20 cellular contexts compared by ENCODE assay signal in genomic region chr2:188931361-188931760, GRCh38. TPM values are rescaled to one million over a fixed set of nuclear protein-coding genes. Genes with fewer than 3 reads are reported as not detected.
"Had no signal": no experiment of that assay in that cellular context is flagged by ENCODE, and none has a peak within 500 bp of the region (broad histone marks: within the 10 kb centered on the region; RNA-seq: fewer than 3 reads in every experiment).

No MANE protein-coding gene starts in this region.

- H3K27me3 ChIP-seq: breast epithelium, foreskin keratinocyte had no signal

- H3K4me1 ChIP-seq: breast epithelium, foreskin keratinocyte, left ventricle myocardium inferior, parathyroid adenoma had no signal

- ATAC-seq: effector memory CD8-positive, alpha-beta T cell; foreskin keratinocyte; mucosa of descending colon; naive thymus-derived CD4-positive, alpha-beta T cell had no signal

- DNase-seq: activated CD4-positive, alpha-beta T cell treated with anti-CD3 and anti-CD28 coated beads, Interleukin-2, amount 10 ng/mL, durations not matched to agents 7 days and 5 days; activated CD4-positive, CD25-positive, alpha-beta regulatory T cell; activated naive CD4-positive, alpha-beta T cell; activated naive CD8-positive, alpha-beta T cell treated with anti-CD3 and anti-CD28 coated beads, Interleukin-2, amount 10 ng/mL, durations not matched to agents 7 days and 5 days; activated T-cell treated with anti-CD3 and anti-CD28 coated beads for 4 hours; aorta; dermis blood vessel endothelial cell; effector memory CD8-positive, alpha-beta T cell; glutamatergic neuron; hypothalamus; left ventricle myocardium inferior; mucosa of descending colon; naive thymus-derived CD4-positive, alpha-beta T cell; retina; stimulated activated CD4-positive, alpha-beta T cell treated with anti-CD3 and anti-CD28 coated beads, Interleukin-4, amount 100 ng/mL, for 1 hour; stimulated activated naive CD4-positive, alpha-beta T cell treated with Interleukin-2 at 50 U/mL for 16 hours had no signal

- H3K36me3 ChIP-seq: breast epithelium, left ventricle myocardium inferior had no signal

- H3K9ac ChIP-seq: parathyroid adenoma had no signal

- H3K27ac ChIP-seq: breast epithelium, epithelial cell of prostate, foreskin keratinocyte, left ventricle myocardium inferior, parathyroid adenoma had no signal

- H3K4me3 ChIP-seq: breast epithelium, left ventricle myocardium inferior, mucosa of descending colon had no signal

RNA-seq across cellular contexts. Expression of gene COL3A1, which starts 42.8 kb away (rescaled TPM):
- total RNA-seq: activated CD4-positive, alpha-beta T cell treated with anti-CD3 and anti-CD28 coated beads, Interleukin-2, amount 10 ng/mL, durations not matched to agents 7 days and 5 days; activated naive CD8-positive, alpha-beta T cell treated with anti-CD3 and anti-CD28 coated beads, Interleukin-2, amount 10 ng/mL, durations not matched to agents 7 days and 5 days had no signal
